ENCODE assay signal across 9 cellular contexts in the genomic region with DNA sequence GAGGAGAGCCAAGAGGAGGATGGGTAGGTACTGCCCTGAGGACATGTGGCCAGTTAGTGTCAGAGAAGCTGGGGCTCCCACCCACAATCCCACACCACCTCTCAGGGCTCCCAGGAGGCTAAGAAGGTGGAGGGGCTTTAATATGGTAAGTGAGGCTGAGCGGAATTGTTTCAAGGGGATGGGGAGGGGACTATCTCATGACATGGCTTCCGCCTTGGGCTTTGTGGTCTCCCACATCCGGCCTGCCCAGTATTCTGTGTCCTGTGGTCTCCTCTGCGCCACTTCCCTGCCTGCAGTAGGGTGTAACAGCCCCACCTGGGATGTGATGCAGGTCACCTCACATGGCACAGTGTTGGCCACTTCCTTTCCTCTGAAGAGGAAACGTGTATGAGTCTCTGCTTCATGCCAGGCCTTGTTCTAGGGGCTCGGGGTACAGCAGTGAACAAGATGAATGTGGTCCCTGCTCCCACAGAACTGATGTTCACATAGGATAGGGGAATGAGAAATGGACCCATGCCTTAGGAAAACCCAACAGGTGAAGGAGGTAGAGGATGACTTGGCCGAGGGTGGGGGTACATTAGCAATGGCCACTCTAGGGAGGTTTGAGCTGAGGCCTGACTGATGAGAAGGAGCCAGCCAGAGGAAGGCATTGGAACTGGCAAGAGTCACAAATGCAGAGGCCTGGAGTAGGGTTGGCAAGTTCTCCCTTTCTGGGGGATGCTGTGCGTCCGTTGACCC. TPM values are rescaled to one million over a fixed set of nuclear protein-coding genes. Genes with fewer than 3 reads are reported as not detected.
DNase-seq lines count a peak whose midpoint lies in the region; ATAC-seq and TF ChIP-seq lines count a peak whose summit lies in the region.
"Had no signal": no experiment of that assay in that cellular context is flagged by ENCODE, and none has a peak within 500 bp of the region (broad histone marks: within the 10 kb centered on the region; RNA-seq: fewer than 3 reads in every experiment).

No MANE protein-coding gene starts in this region.

- no peaks in the 10 kb centered on the region for H3K36me3 ChIP-seq in Loucy (ENCODE audit: insufficient read depth, low read length)
- peaks cover 4% of the 10 kb centered on the region in 2 donors for H3K36me3 ChIP-seq in muscle layer of duodenum (ENCODE audit: control insufficient read depth in 1 of 2, insufficient read depth in 2 of 2, low read length in 2 of 2)
- H3K36me3 ChIP-seq in GM23338 (ENCODE audit: insufficient read depth), result no peaks in the 10 kb centered on the region
- peaks cover 0 to 29% (median 0%) of the 10 kb centered on the region in 3 donors for H3K36me3 ChIP-seq in tibial nerve

- H3K9me3 ChIP-seq in Loucy (ENCODE audit: insufficient read depth, low read depth, low read length), result peaks cover 16% of the 10 kb centered on the region; the same call in 1 of the 2 replicates
- H3K9me3 ChIP-seq in muscle layer of duodenum (ENCODE audit: control insufficient read depth in 1 of 2, low read length in 2 of 2), result no peaks in the 10 kb centered on the region
- no peaks in the 10 kb centered on the region for H3K9me3 ChIP-seq in tibial nerve

- no peak for TF ChIP-seq CTCF in Loucy (conservative IDR thresholded peaks at IDR 0.05; ENCODE audit: low read length)
- TF ChIP-seq CTCF in GM23338 (conservative IDR thresholded peaks at IDR 0.05; ENCODE audit: low read depth in 2 of 2), result no peak
- no peak for TF ChIP-seq CTCF in tibial nerve (IDR thresholded peaks at IDR 0.05)

- H3K4me1 Mint-ChIP-seq in GM23338, result peaks cover 4% of the 10 kb centered on the region; the same call in 2 of the 3 replicates

- H3K27ac ChIP-seq in muscle layer of duodenum (ENCODE audit: low read length), result peak overlapping the region; percentile 16
- H3K27ac ChIP-seq in GM23338 (ENCODE audit: low read depth), result no peak overlapping the region
- H3K27ac ChIP-seq in tibial nerve, result no peak overlapping the region

- 75 to 80% methylated on average over 9 of the region's 9 CpGs for WGBS in tibial nerve, 2 donors

- peak overlapping the region; percentile 63 for H3K9ac ChIP-seq in Loucy (ENCODE audit: low read depth, low read length, poor library complexity, severe bottlenecking)

- no peak for ATAC-seq in GM23338
- ATAC-seq: right cardiac atrium had no signal

- no peaks in the 10 kb centered on the region for H3K79me2 ChIP-seq in Loucy (ENCODE audit: insufficient read depth, low read length)
- no peaks in the 10 kb centered on the region for H3K79me2 ChIP-seq in GM23338 (replicated peaks; ENCODE audit: insufficient read depth)

- TF ChIP-seq EP300 in tibial nerve (IDR thresholded peaks at IDR 0.05), result no peak

- no peaks in the 10 kb centered on the region for H3K9me3 Mint-ChIP-seq in GM23338

- H3K4me2 ChIP-seq in Loucy (ENCODE audit: low read depth, low read length, poor library complexity, severe bottlenecking), result peak overlapping the region; percentile 75
- H3K4me2 ChIP-seq in GM23338, result no peak overlapping the region

- H3K9me2 ChIP-seq in Loucy (replicated peaks; ENCODE audit: low read depth, low read length), result no peaks in the 10 kb centered on the region
- H3K9me2 ChIP-seq in GM23338 (ENCODE audit: insufficient read depth), result 0 out of 2 replicates have a peak, but pooled peaks cover 5% of the 10 kb centered on the region

- H3K4me3 ChIP-seq in Loucy (ENCODE audit: low read length, poor library complexity, severe bottlenecking) (peak overlapping the region; percentile 49), muscle layer of duodenum (ENCODE audit: low read depth in 1 of 2, low read length in 2 of 2) (no peak overlapping the region), GM23338 (no peak overlapping the region), tibial nerve (no peak overlapping the region)

- H3K4me1 ChIP-seq in Loucy (ENCODE audit: insufficient read depth, low read length, poor library complexity, severe bottlenecking), result peaks cover 28% of the 10 kb centered on the region
- H3K4me1 ChIP-seq in muscle layer of duodenum (ENCODE audit: control insufficient read depth in 1 of 2, insufficient read depth in 2 of 2, low read length in 2 of 2), result peaks cover 0 to 15% of the 10 kb centered on the region in 2 donors
- peaks cover 4% of the 10 kb centered on the region; the same call in 1 of the 2 replicates for H3K4me1 ChIP-seq in GM23338 (ENCODE audit: insufficient read depth)
- H3K4me1 ChIP-seq in tibial nerve, result peaks cover 0 to 29% (median 13%) of the 10 kb centered on the region in 4 donors

- TF ChIP-seq POLR2A in tibial nerve (IDR thresholded peaks at IDR 0.05), result no peak

- DNase-seq in GF-D8 (lab: John Stamatoyannopoulos, UW), result peak; percentile 91
- peak; percentile 56 for DNase-seq in activated CD8-positive, alpha-beta memory T cell treated with anti-CD3 and anti-CD28 coated beads, Interleukin-2, amount 50 U/mL, for 24 hours (ENCODE audit: extremely low read depth)
- DNase-seq in NCI-H226, result no peak
- DNase-seq in RKO (ENCODE audit: low spot score), result no peak
- no peak for DNase-seq in GM23338 (ENCODE audit: low spot score)
- DNase-seq in tibial nerve (ENCODE audit: low spot score in 2 of 2), result no peak

- no peaks in the 10 kb centered on the region for H4K20me1 ChIP-seq in Loucy (ENCODE audit: insufficient read depth, low read length, poor library complexity, severe bottlenecking)
- no peaks in the 10 kb centered on the region for H4K20me1 ChIP-seq in GM23338 (replicated peaks; ENCODE audit: insufficient read depth)

- H3K36me3 Mint-ChIP-seq in GM23338 (ENCODE audit: low read depth), result peaks cover 5% of the 10 kb centered on the region; the same call in 1 of the 3 replicates

- H2AFZ ChIP-seq in Loucy (ENCODE audit: low read length) (no peak overlapping the region), GM23338 (no peak overlapping the region)

- H3K4me3 Mint-ChIP-seq in GM23338, result no peak overlapping the region

- peaks cover 32% of the 10 kb centered on the region for H3K27me3 Mint-ChIP-seq in GM23338 (ENCODE audit: insufficient read depth, low read depth, poor library complexity)

- H3K27me3 ChIP-seq in Loucy (ENCODE audit: insufficient read depth, low read length, poor library complexity, severe bottlenecking) (no peaks in the 10 kb centered on the region), muscle layer of duodenum (ENCODE audit: low read depth, low read length) (no peaks in the 10 kb centered on the region), GM23338 (ENCODE audit: insufficient read depth) (peaks cover 36% of the 10 kb centered on the region), tibial nerve (no peaks in the 10 kb centered on the region)

- no peaks in the 10 kb centered on the region; the same call in 1 of the 2 replicates for H3F3A ChIP-seq in Loucy (ENCODE audit: low read depth)
- H3F3A ChIP-seq in GM23338 (replicated peaks; ENCODE audit: low read depth), result 0 out of 2 replicates have a peak, but pooled peaks cover 4% of the 10 kb centered on the region

- H3K27ac Mint-ChIP-seq in GM23338, result no peak overlapping the region

TF ChIP-seq in GM23338, 12 proteins besides CTCF, POLR2A, EP300 and RAD21:
- TF ChIP-seq, protein P1, sequence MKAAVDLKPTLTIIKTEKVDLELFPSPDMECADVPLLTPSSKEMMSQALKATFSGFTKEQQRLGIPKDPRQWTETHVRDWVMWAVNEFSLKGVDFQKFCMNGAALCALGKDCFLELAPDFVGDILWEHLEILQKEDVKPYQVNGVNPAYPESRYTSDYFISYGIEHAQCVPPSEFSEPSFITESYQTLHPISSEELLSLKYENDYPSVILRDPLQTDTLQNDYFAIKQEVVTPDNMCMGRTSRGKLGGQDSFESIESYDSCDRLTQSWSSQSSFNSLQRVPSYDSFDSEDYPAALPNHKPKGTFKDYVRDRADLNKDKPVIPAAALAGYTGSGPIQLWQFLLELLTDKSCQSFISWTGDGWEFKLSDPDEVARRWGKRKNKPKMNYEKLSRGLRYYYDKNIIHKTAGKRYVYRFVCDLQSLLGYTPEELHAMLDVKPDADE (IDR thresholded peaks at IDR 0.05), result no peak
- no peak for TF ChIP-seq STAT1 (IDR thresholded peaks at IDR 0.05; ENCODE audit: unreplicated experiment)
- no peak for TF ChIP-seq ZNF331 (CRISPR knock-in tag; IDR thresholded peaks at IDR 0.05; ENCODE audit: low read depth)
- TF ChIP-seq JUNB (IDR thresholded peaks at IDR 0.05; ENCODE audit: unreplicated experiment), result no peak
- TF ChIP-seq EZH2phosphoT487 (IDR thresholded peaks at IDR 0.05; ENCODE audit: unreplicated experiment), result no peak

RNA-seq across cellular contexts. Expression of gene NEIL1, which starts 3.2 kb away (rescaled TPM):
- 9.7 and 17.0 TPM in 2 replicates for total RNA-seq in GM23338 (2014; rRNA removed; shearing (Covaris generic))
- polyA plus RNA-seq in GM23338 (2016; fragmentation: Nextera tagmentation; extraction: Ambion mirVana), result 6.2 and 11.7 TPM in 2 replicates
- 100 to 1,000 TPM in 1 of 4 donors, 10 to 100 TPM in 3; 45.8 to 101 (median 53.6) TPM for total RNA-seq in tibial nerve

RNA-seq across cellular contexts. Expression of gene COMMD4, which starts 14.2 kb away (rescaled TPM):
- total RNA-seq in GM23338 (2014; rRNA removed; shearing (Covaris generic)), result 131 and 166 TPM in 2 replicates
- 128 and 131 TPM in 2 replicates for polyA plus RNA-seq in GM23338 (2016; fragmentation: Nextera tagmentation; extraction: Ambion mirVana)
- total RNA-seq in tibial nerve, result 10 to 100 TPM; 57.1 to 88.5 (median 66.2) TPM

RNA-seq across cellular contexts. Expression of gene MAN2C1, which starts 18.4 kb away (rescaled TPM):
- total RNA-seq in GM23338 (2014; rRNA removed; shearing (Covaris generic)), result 129 and 131 TPM in 2 replicates
- polyA plus RNA-seq in GM23338 (2016; fragmentation: Nextera tagmentation; extraction: Ambion mirVana), result 31.4 and 42.3 TPM in 2 replicates
- total RNA-seq in tibial nerve, result 100 to 1,000 TPM; 319 to 781 (median 366) TPM

Comparison
In these comparisons a context has a peak if more than half of its experiments do, and no peak if none do; other contexts are left out.
1. DNase-seq: peak in GF-D8 (single experiment) and activated CD8-positive, alpha-beta memory T cell treated with anti-CD3 and anti-CD28 coated beads, Interleukin-2, amount 50 U/mL, for 24 hours (single experiment); none in NCI-H226 (single experiment), RKO (single experiment), GM23338 (single experiment) and tibial nerve (0 of 2).